ENCODE assay signal across 16 cellular contexts in the genomic region with DNA sequence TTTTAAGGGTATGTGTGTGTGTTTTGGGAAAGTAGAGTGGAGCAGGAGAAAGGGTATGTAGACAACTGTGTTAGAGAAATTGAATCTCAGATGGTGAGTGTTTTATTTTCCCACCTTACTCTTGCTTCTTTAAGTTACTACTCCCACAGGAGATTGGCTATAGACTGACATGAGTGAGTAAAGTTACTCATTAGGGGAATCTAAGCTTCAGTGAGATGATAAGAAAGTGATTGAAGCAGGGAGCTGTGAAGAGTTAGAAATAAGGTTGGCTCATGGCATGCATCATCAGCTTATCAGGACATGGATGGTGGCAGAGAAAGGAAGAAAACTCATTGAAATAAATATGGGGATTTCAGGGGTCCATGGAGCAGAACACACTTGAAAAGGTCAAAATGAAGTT.
DNase-seq lines count a peak whose midpoint lies in the region; ATAC-seq and TF ChIP-seq lines count a peak whose summit lies in the region.
"Had no signal": no experiment of that assay in that cellular context is flagged by ENCODE, and none has a peak within 500 bp of the region (broad histone marks: within the 10 kb centered on the region; RNA-seq: fewer than 3 reads in every experiment).

No MANE protein-coding gene starts in this region.

- peaks cover 80% of the 10 kb centered on the region for H3K4me1 Mint-ChIP-seq in activated naive CD4-positive, alpha-beta T cell treated with anti-CD3 and anti-CD28 coated beads for 36 hours (ENCODE audit: low read depth)
- H3K4me1 Mint-ChIP-seq in activated B cell treated with CpG ODN at 0.5 μM for 24 hours = peaks cover 75% of the 10 kb centered on the region

- no peaks in the 10 kb centered on the region for H3K27me3 Mint-ChIP-seq in activated naive CD4-positive, alpha-beta T cell treated with anti-CD3 and anti-CD28 coated beads for 36 hours (ENCODE audit: low read depth)
- H3K27me3 Mint-ChIP-seq in activated B cell treated with CpG ODN at 0.5 μM for 24 hours = no peaks in the 10 kb centered on the region

- H3K36me3 Mint-ChIP-seq in activated naive CD4-positive, alpha-beta T cell treated with anti-CD3 and anti-CD28 coated beads for 36 hours (ENCODE audit: low read depth) = peaks cover 31% of the 10 kb centered on the region
- peaks cover 58% of the 10 kb centered on the region for H3K36me3 Mint-ChIP-seq in activated B cell treated with CpG ODN at 0.5 μM for 24 hours (ENCODE audit: low read depth)

- DNase-seq in activated naive CD4-positive, alpha-beta T cell treated with anti-CD3 and anti-CD28 coated beads for 36 hours = no peak
- DNase-seq in activated naive CD4-positive, alpha-beta T cell (lab: John Stamatoyannopoulos, UW) = no peak
- DNase-seq in activated B cell treated with CpG ODN at 0.5 μM for 24 hours = no peak
- DNase-seq in kidney glomerular epithelial cell (lab: John Stamatoyannopoulos, UW) = peak; percentile 29
- no peak for DNase-seq in NCI-H1417 (lab: John Stamatoyannopoulos, UW)
- no peak for DNase-seq in AG20443 (ENCODE audit: low spot score)
- DNase-seq: aorta; dermis blood vessel endothelial cell; mammary epithelial cell; NCI-H146; NCI-H524; stimulated activated CD4-positive, alpha-beta T cell treated with anti-CD3 and anti-CD28 coated beads, Interleukin-12 subunit alpha, Interleukin-12 subunit beta, amount 100 ng/mL, for 4 hours had no signal

- H3K27me3 ChIP-seq in subcutaneous abdominal adipose tissue (ENCODE audit: control insufficient read depth in 5 of 5, insufficient read depth in 4 of 5, low read length in 5 of 5) = no peaks in the 10 kb centered on the region
- H3K27me3 ChIP-seq: tibial nerve had no signal

- H3K4me3 ChIP-seq in subcutaneous abdominal adipose tissue (ENCODE audit: low read depth in 1 of 5, low read length in 5 of 5) = no peak overlapping the region
- H3K4me3 ChIP-seq: tibial nerve had no signal

- H3K9me3 ChIP-seq in subcutaneous abdominal adipose tissue (ENCODE audit: control insufficient read depth in 5 of 5, low read length in 5 of 5) = no peaks in the 10 kb centered on the region
- H3K9me3 ChIP-seq: tibial nerve had no signal

- ATAC-seq in activated B cell treated with CpG ODN at 0.5 μM for 24 hours (ENCODE audit: low read depth) (peak; percentile 9), HG03139 (IDR thresholded peaks at IDR 0.05; ENCODE audit: unreplicated experiment) (no peak)

- H3K4me3 Mint-ChIP-seq in activated naive CD4-positive, alpha-beta T cell treated with anti-CD3 and anti-CD28 coated beads for 36 hours = no peak overlapping the region
- no peak overlapping the region for H3K4me3 Mint-ChIP-seq in activated B cell treated with CpG ODN at 0.5 μM for 24 hours

- no peaks in the 10 kb centered on the region for H3K9me3 Mint-ChIP-seq in activated naive CD4-positive, alpha-beta T cell treated with anti-CD3 and anti-CD28 coated beads for 36 hours
- no peaks in the 10 kb centered on the region for H3K9me3 Mint-ChIP-seq in activated B cell treated with CpG ODN at 0.5 μM for 24 hours

- intact Hi-C loops in activated naive CD4-positive, alpha-beta T cell treated with anti-CD3 and anti-CD28 coated beads for 36 hours (cut with micrococcal nuclease) = no loop called here
- intact Hi-C loops in activated B cell treated with CpG ODN at 0.5 μM for 24 hours (cut with micrococcal nuclease) = loop anchor here (5.0 kb wide), 1 partner anchor 35 kb away; no protein-coding TSS in a partner anchor

- CTCF ChIA-PET in activated naive CD4-positive, alpha-beta T cell treated with anti-CD3 and anti-CD28 coated beads for 36 hours (lab: Charles Lee) = no interaction called here
- CTCF ChIA-PET in activated B cell treated with CpG ODN at 0.5 μM for 24 hours (lab: Charles Lee) = no interaction called here

- no peak overlapping the region for H3K9ac ChIP-seq in subcutaneous abdominal adipose tissue (ENCODE audit: low read length in 5 of 5)
- H3K9ac ChIP-seq: KMS-11 had no signal

- no peaks in the 10 kb centered on the region for H3K36me3 ChIP-seq in subcutaneous abdominal adipose tissue (ENCODE audit: control insufficient read depth in 5 of 5, insufficient read depth in 5 of 5, low read length in 5 of 5)

- TF ChIP-seq CTCF in activated B cell treated with CpG ODN at 0.5 μM for 24 hours (IDR thresholded peaks at IDR 0.05) = no peak

- POLR2A ChIA-PET in activated B cell treated with CpG ODN at 0.5 μM for 24 hours (lab: Charles Lee) = no interaction called here

- peak overlapping the region; percentile 38 for H3K27ac ChIP-seq in subcutaneous abdominal adipose tissue (ENCODE audit: low read depth, low read length)
- H3K27ac ChIP-seq: KMS-11, tibial nerve had no signal

- H3K27ac Mint-ChIP-seq in activated naive CD4-positive, alpha-beta T cell treated with anti-CD3 and anti-CD28 coated beads for 36 hours = peak overlapping the region; percentile 70
- H3K27ac Mint-ChIP-seq in activated B cell treated with CpG ODN at 0.5 μM for 24 hours = peak overlapping the region; percentile 70

- peaks cover 3 to 17% (median 4%) of the 10 kb centered on the region in 5 donors for H3K4me1 ChIP-seq in subcutaneous abdominal adipose tissue (ENCODE audit: control insufficient read depth in 5 of 5, insufficient read depth in 5 of 5, low read length in 5 of 5)
